In genomic region chr2:127683056-127683455, GRCh38 we compare ENCODE assay signal across 22 cellular contexts. TPM values are rescaled to one million over a fixed set of nuclear protein-coding genes. Genes with fewer than 3 reads are reported as not detected.
DNase-seq lines count a peak whose midpoint lies in the region; ATAC-seq, FAIRE-seq and TF ChIP-seq lines count a peak whose summit lies in the region.
"Had no signal": no experiment of that assay in that cellular context is flagged by ENCODE, and none has a peak within 500 bp of the region (broad histone marks: within the 10 kb centered on the region; RNA-seq: fewer than 3 reads in every experiment).

No MANE protein-coding gene starts in this region.

- peaks cover 6 to 9% (median 8%) of the 10 kb centered on the region in 11 experiments; a peak in 21 of 22 replicates for H3K9me3 ChIP-seq in BLaER1 treated with 17β-estradiol and CSF1 and Interleukin-3, amounts not matched to agents 10 nM and 100 nM (replicated peaks in 1 of 11)
- H3K9me3 ChIP-seq in endothelial cell of umbilical vein (replicated peaks; ENCODE audit: control insufficient read depth, insufficient read depth, low read length) (no peaks in the 10 kb centered on the region), pancreas (no peaks in the 10 kb centered on the region)

- DNase-seq in endothelial cell of umbilical vein (ENCODE audit: low read depth, low spot score) (peak; percentile 31), pancreas (no peak), ureter (ENCODE audit: low spot score) (peak; percentile 18), NCI-H226 (no peak), NCI-H2196 treated with DMSO at 0.1 percent for 48 hours (lab: John Stamatoyannopoulos, UW; ENCODE audit: unreplicated experiment) (no peak)
- DNase-seq in activated CD4-positive, alpha-beta T cell treated with anti-CD3 and anti-CD28 coated beads, Interleukin-2, amount 10 ng/mL, durations not matched to agents 24 days and 14 days = no peak
- DNase-seq: CD4-positive, CD25-positive, alpha-beta regulatory T cell; GF-D8; Kasumi-1; NCI-H1417; NCI-H1694 treated with DMSO at 0.1 percent for 48 hours; NCI-H748 treated with DMSO at 0.1 percent for 48 hours; SHP77 treated with DMSO at 0.1 percent for 48 hours had no signal

- dilution Hi-C loops in endothelial cell of umbilical vein (cut with MboI; ENCODE audit: extremely low pct_ligation_motif_present, low sequenced_read_pairs) = no loop called here

- no peak overlapping the region for H3K4me3 Mint-ChIP-seq in activated CD4-positive, alpha-beta T cell treated with anti-CD3 and anti-CD28 coated beads, Interleukin-2, amount 10 ng/mL, durations not matched to agents 24 days and 14 days
- H3K4me3 Mint-ChIP-seq: B cell; CD4-positive, CD25-positive, alpha-beta regulatory T cell had no signal

- H3K36me3 ChIP-seq in BLaER1 treated with 17β-estradiol and CSF1 and Interleukin-3, amounts not matched to agents 10 nM and 100 nM = no peaks in the 10 kb centered on the region
- H3K36me3 ChIP-seq in endothelial cell of umbilical vein (ENCODE audit: control insufficient read depth in 2 of 2, extremely low read depth in 1 of 2, insufficient read depth in 2 of 2, low read length in 2 of 2) (no peaks in the 10 kb centered on the region), pancreas (no peaks in the 10 kb centered on the region)

- BruUV-seq in endothelial cell of umbilical vein (replicated peaks; lab: Mats Ljungman, UMichigan) = no TSS peak

- H3K27ac Mint-ChIP-seq in activated CD4-positive, alpha-beta T cell treated with anti-CD3 and anti-CD28 coated beads, Interleukin-2, amount 10 ng/mL, durations not matched to agents 24 days and 14 days = no peak overlapping the region
- H3K27ac Mint-ChIP-seq: B cell; CD4-positive, CD25-positive, alpha-beta regulatory T cell had no signal

- H3K9me1 ChIP-seq in endothelial cell of umbilical vein (replicated peaks; ENCODE audit: control insufficient read depth, extremely low read depth, insufficient read depth, low read length) = no peaks in the 10 kb centered on the region

- H3K4me1 ChIP-seq in BLaER1 treated with 17β-estradiol and CSF1 and Interleukin-3, amounts not matched to agents 10 nM and 100 nM = peaks cover 19 to 60% (median 55%) of the 10 kb centered on the region in 10 experiments
- H3K4me1 ChIP-seq in endothelial cell of umbilical vein (ENCODE audit: control insufficient read depth, extremely low read depth, insufficient read depth, low read length) (peaks cover 12% of the 10 kb centered on the region), pancreas (peaks cover 0 to 5% (median 5%) of the 10 kb centered on the region in 3 donors)

- H2AFZ ChIP-seq in endothelial cell of umbilical vein (ENCODE audit: low read depth, low read length) = no peak overlapping the region

- intact Hi-C loops in endothelial cell of umbilical vein (cut with micrococcal nuclease) (no loop called here), pancreas (cut with DNase I) (no loop called here)
- intact Hi-C loops in activated CD4-positive, alpha-beta T cell treated with anti-CD3 and anti-CD28 coated beads, Interleukin-2, amount 10 ng/mL, durations not matched to agents 24 days and 14 days (cut with micrococcal nuclease) = no loop called here

- H3K4me3 ChIP-seq in BLaER1 treated with 17β-estradiol and CSF1 and Interleukin-3, amounts not matched to agents 10 nM and 100 nM = no peak overlapping the region
- no peak overlapping the region for H3K4me3 ChIP-seq in endothelial cell of umbilical vein (replicated peaks in 1 of 3; ENCODE audit: insufficient read depth in 1 of 3, low read depth in 1 of 3, low read length in 3 of 3)
- H3K4me3 ChIP-seq in pancreas = no peak overlapping the region

- H3K27me3 ChIP-seq in BLaER1 treated with 17β-estradiol and CSF1 and Interleukin-3, amounts not matched to agents 10 nM and 100 nM = peaks cover 10 to 35% (median 15%) of the 10 kb centered on the region in 11 experiments
- H3K27me3 ChIP-seq in endothelial cell of umbilical vein (ENCODE audit: control insufficient read depth in 2 of 2, insufficient read depth in 2 of 2, low read length in 2 of 2) (no peaks in the 10 kb centered on the region), pancreas (no peaks in the 10 kb centered on the region)

- peak in 3 of 4 donors; percentile 45 to 48 (median 47) for ATAC-seq in pancreas

- H3K27me3 Mint-ChIP-seq in activated CD4-positive, alpha-beta T cell treated with anti-CD3 and anti-CD28 coated beads, Interleukin-2, amount 10 ng/mL, durations not matched to agents 24 days and 14 days = peaks cover 30% of the 10 kb centered on the region

- H3K9me3 Mint-ChIP-seq in activated CD4-positive, alpha-beta T cell treated with anti-CD3 and anti-CD28 coated beads, Interleukin-2, amount 10 ng/mL, durations not matched to agents 24 days and 14 days = no peaks in the 10 kb centered on the region

- H3K36me3 Mint-ChIP-seq in activated CD4-positive, alpha-beta T cell treated with anti-CD3 and anti-CD28 coated beads, Interleukin-2, amount 10 ng/mL, durations not matched to agents 24 days and 14 days (ENCODE audit: low read depth) = no peaks in the 10 kb centered on the region
- H3K36me3 Mint-ChIP-seq: CD4-positive, CD25-positive, alpha-beta regulatory T cell had no signal

- H3K4me2 ChIP-seq in BLaER1 treated with 17β-estradiol and CSF1 and Interleukin-3, amounts not matched to agents 10 nM and 100 nM = peak overlapping the region in 6 of 11 experiments; percentile 87 to 99 (median 96); a peak in 13 of 22 replicates
- H3K4me2 ChIP-seq in endothelial cell of umbilical vein (ENCODE audit: insufficient read depth, low read length) = no peak overlapping the region
- H3K4me2 ChIP-seq: SK-N-SH had no signal

- TF ChIP-seq CTCF in endothelial cell of umbilical vein (IDR thresholded peaks at IDR 0.05; ENCODE audit: extremely low read depth in 1 of 2, insufficient read depth in 1 of 2, low read depth in 1 of 2, low read length in 2 of 2) (no peak), pancreas (IDR thresholded peaks at IDR 0.05) (no peak)

- H3K79me2 ChIP-seq in endothelial cell of umbilical vein (ENCODE audit: control insufficient read depth, insufficient read depth, low read length) = no peaks in the 10 kb centered on the region

- FAIRE-seq in endothelial cell of umbilical vein (lab: Jason Lieb, UNC) (peak; percentile 8), pancreas (lab: Jason Lieb, UNC) (no peak)
- FAIRE-seq: A204.1, GM19239 had no signal

- no peaks in the 10 kb centered on the region for H3K4me1 Mint-ChIP-seq in activated CD4-positive, alpha-beta T cell treated with anti-CD3 and anti-CD28 coated beads, Interleukin-2, amount 10 ng/mL, durations not matched to agents 24 days and 14 days
- H3K4me1 Mint-ChIP-seq: CD4-positive, CD25-positive, alpha-beta regulatory T cell had no signal

- peaks cover 0 to 10% (median 0%) of the 10 kb centered on the region in 11 experiments; a peak in 2 of 22 replicates for H4K20me1 ChIP-seq in BLaER1 treated with 17β-estradiol and CSF1 and Interleukin-3, amounts not matched to agents 10 nM and 100 nM
- no peaks in the 10 kb centered on the region for H4K20me1 ChIP-seq in endothelial cell of umbilical vein (replicated peaks; ENCODE audit: control insufficient read depth, extremely low read depth, insufficient read depth, low read length)

- 0 out of 22 replicates have a peak overlapping the region, but pooled peaks of 1 of the 11 experiments have one; percentile 15 for H3K9ac ChIP-seq in BLaER1 treated with 17β-estradiol and CSF1 and Interleukin-3, amounts not matched to agents 10 nM and 100 nM
- H3K9ac ChIP-seq in endothelial cell of umbilical vein (replicated peaks; ENCODE audit: extremely low read depth, insufficient read depth, low read length) = no peak overlapping the region
- H3K9ac ChIP-seq: SK-N-SH had no signal

- peak overlapping the region in 2 of 11 experiments; percentile 84 to 87; a peak in 3 of 22 replicates for H3K27ac ChIP-seq in BLaER1 treated with 17β-estradiol and CSF1 and Interleukin-3, amounts not matched to agents 10 nM and 100 nM
- H3K27ac ChIP-seq in endothelial cell of umbilical vein (ENCODE audit: insufficient read depth, low read depth, low read length) = no peak overlapping the region
- no peak overlapping the region for H3K27ac ChIP-seq in pancreas
- H3K27ac ChIP-seq: RWPE1 had no signal

- CTCF ChIA-PET in endothelial cell of umbilical vein (lab: Charles Lee) = interaction anchor here (1.1 to 4.7 kb wide), 4 partner anchors 11 to 91 kb away, joined by 3 to 38 read pairs (median 10); no protein-coding TSS in a partner anchor

- TF ChIP-seq POLR2A in endothelial cell of umbilical vein (IDR thresholded peaks at IDR 0.05; ENCODE audit: low read depth, low read length) = no peak

- POLR2A ChIA-PET in endothelial cell of umbilical vein (lab: Charles Lee) = no interaction called here

RNA-seq across cellular contexts. Expression of gene LIMS2, which starts 7.7 kb away (rescaled TPM):
- total RNA-seq in endothelial cell of umbilical vein (45.7 and 48.3 TPM in 2 replicates), pancreas (1 to 10 TPM; 2.2 to 8.3 (median 4.0) TPM), ureter (112 TPM)
- polyA plus RNA-seq in endothelial cell of umbilical vein (55.6 and 77.3 TPM in 2 replicates), pancreas (100 to 1,000 TPM in 1 of 2 donors, 10 to 100 TPM in 1; 77.9 to 139 TPM)
- 26.1 and 29.1 TPM in 2 replicates for polyA plus RNA-seq in endothelial cell of umbilical vein (2011; cell fraction: cytosol; rRNA removed)
- polyA plus RNA-seq in endothelial cell of umbilical vein (2011; cell fraction: nucleus; rRNA removed) = 86.3 and 120 TPM in 2 replicates
- 14.1 and 24.9 TPM in 2 replicates for polyA plus RNA-seq in endothelial cell of umbilical vein (2012)
- polyA minus RNA-seq in endothelial cell of umbilical vein = 28.1 and 45.7 TPM in 2 replicates
- not detected for polyA minus RNA-seq in endothelial cell of umbilical vein (2011; cell fraction: cytosol; rRNA and poly(A)+ RNA removed)
- polyA minus RNA-seq in endothelial cell of umbilical vein (2011; cell fraction: nucleus; rRNA and poly(A)+ RNA removed) = 21.7 and 33.5 TPM in 2 replicates
- 7.2 and 8.4 TPM in 2 replicates for total RNA-seq in activated CD4-positive, alpha-beta T cell treated with anti-CD3 and anti-CD28 coated beads, Interleukin-2, amount 10 ng/mL, durations not matched to agents 24 days and 14 days
- total RNA-seq: MCF 10A, NCI-H460 had no signal

RNA-seq across cellular contexts. Expression of gene SFT2D3, which starts 18.2 kb away (rescaled TPM):
- total RNA-seq in endothelial cell of umbilical vein (4.4 and 4.7 TPM in 2 replicates), pancreas (1 to 10 TPM; 2.7 to 5.7 (median 3.6) TPM), ureter (7.3 TPM)
- polyA plus RNA-seq in endothelial cell of umbilical vein (4.1 and 4.5 TPM in 2 replicates), pancreas (1 to 10 TPM; 3.6 to 5.5 TPM)
- 3.3 and 3.4 TPM in 2 replicates for polyA plus RNA-seq in endothelial cell of umbilical vein (2011; cell fraction: cytosol; rRNA removed)
- polyA plus RNA-seq in endothelial cell of umbilical vein (2011; cell fraction: nucleus; rRNA removed) = 1.6 and 2.5 TPM in 2 replicates
- polyA plus RNA-seq in endothelial cell of umbilical vein (2012) = not detected in 2 replicates
- polyA minus RNA-seq in endothelial cell of umbilical vein = 2.6 and 2.7 TPM in 2 replicates
- 1.4 TPM for polyA minus RNA-seq in endothelial cell of umbilical vein (2011; cell fraction: cytosol; rRNA and poly(A)+ RNA removed)
- 3.3 and 3.6 TPM in 2 replicates for polyA minus RNA-seq in endothelial cell of umbilical vein (2011; cell fraction: nucleus; rRNA and poly(A)+ RNA removed)
- 5.9 and 6.3 TPM in 2 replicates for total RNA-seq in activated CD4-positive, alpha-beta T cell treated with anti-CD3 and anti-CD28 coated beads, Interleukin-2, amount 10 ng/mL, durations not matched to agents 24 days and 14 days

RNA-seq across cellular contexts. Expression of gene GPR17, which starts 37.1 kb away (rescaled TPM):
- not detected in 2 replicates for total RNA-seq in endothelial cell of umbilical vein
- 0.10 and 0.11 TPM in 2 replicates for polyA plus RNA-seq in endothelial cell of umbilical vein
- 0.04 TPM in 2 replicates for polyA plus RNA-seq in endothelial cell of umbilical vein (2011; cell fraction: cytosol; rRNA removed)
- polyA plus RNA-seq in endothelial cell of umbilical vein (2011; cell fraction: nucleus; rRNA removed) = not detected in 2 replicates
- polyA plus RNA-seq in endothelial cell of umbilical vein (2012) = 0.10 and 0.15 TPM in 2 replicates
- polyA minus RNA-seq in endothelial cell of umbilical vein = not detected in 2 replicates
- not detected for polyA minus RNA-seq in endothelial cell of umbilical vein (2011; cell fraction: cytosol; rRNA and poly(A)+ RNA removed)
- not detected in 2 replicates for polyA minus RNA-seq in endothelial cell of umbilical vein (2011; cell fraction: nucleus; rRNA and poly(A)+ RNA removed)
- total RNA-seq in pancreas = not detected
- polyA plus RNA-seq in pancreas = 1 to 10 TPM in 1 of 2 donors, under 1 TPM in 1; 0.35 to 1.9 TPM
- not detected for total RNA-seq in ureter
- not detected in 2 replicates for total RNA-seq in activated CD4-positive, alpha-beta T cell treated with anti-CD3 and anti-CD28 coated beads, Interleukin-2, amount 10 ng/mL, durations not matched to agents 24 days and 14 days
- total RNA-seq: B cell; CD4-positive, CD25-positive, alpha-beta regulatory T cell; H4; MCF 10A; NCI-H460 had no signal
- polyA plus RNA-seq: CD4-positive, CD25-positive, alpha-beta regulatory T cell had no signal

Comparison
In these comparisons a context has a peak if more than half of its experiments do, and no peak if none do; other contexts are left out.
1. DNase-seq: peak in endothelial cell of umbilical vein (single experiment) and ureter (single experiment); none in pancreas (0 of 6), NCI-H226 (single experiment), NCI-H2196 treated with DMSO at 0.1 percent for 48 hours (single experiment) and activated CD4-positive, alpha-beta T cell treated with anti-CD3 and anti-CD28 coated beads, Interleukin-2, amount 10 ng/mL, durations not matched to agents 24 days and 14 days (single experiment).